In genomic region chr6:16145038-16145437, GRCh38 we compare ENCODE assay signal across 1 cellular context.
A peak's percentile ranks its signal among the peaks of the same experiment; 100 is the strongest.
TF ChIP-seq lines count a peak whose summit lies in the region.

No MANE protein-coding gene starts in this region.

TF ChIP-seq in K562, 482 proteins besides CTCF, POLR2A, EP300 and RAD21 (continued from another document):
- TF ChIP-seq ETS1 (conservative IDR thresholded peaks at IDR 0.05; ENCODE audit: control insufficient read depth, low read depth, low read length) (0 out of 2 replicates have a peak, but pooled peaks have one; percentile 53), POLR2G (IDR thresholded peaks at IDR 0.05; ENCODE audit: low read depth, low read length) (peak; percentile 46), CGGBP1 (CRISPR knock-in tag; IDR thresholded peaks at IDR 0.05) (no peak), RBFOX2 (IDR thresholded peaks at IDR 0.05; ENCODE audit: low read depth, low read length) (peak; percentile 54), ZBED1 (IDR thresholded peaks at IDR 0.05) (peak; percentile 46; the same call in 1 of the 2 replicates), BCL6 (CRISPR knock-in tag; IDR thresholded peaks at IDR 0.05) (no peak), SUPT5H (IDR thresholded peaks at IDR 0.05) (peak; percentile 41; the same call in 1 of the 2 replicates), POLR2H (tag; IDR thresholded peaks at IDR 0.05; ENCODE audit: low read depth) (no peak), ZNF24 (IDR thresholded peaks at IDR 0.05) (no peak), BCLAF1 (IDR thresholded peaks at IDR 0.05; ENCODE audit: borderline replicate concordance in 1 of 2, control insufficient read depth in 1 of 2, low read depth in 2 of 2, low read length in 1 of 2) (0 out of 4 replicates have a peak, but pooled peaks of 1 of the 2 experiments have one; percentile 54), NR2F6 (CRISPR knock-in tag; IDR thresholded peaks at IDR 0.05) (no peak), CBX5 (IDR thresholded peaks at IDR 0.05; ENCODE audit: borderline replicate concordance, low read depth) (no peak), ZKSCAN1 (IDR thresholded peaks at IDR 0.05; ENCODE audit: low read depth, low read length) (peak; percentile 92), POLR2AphosphoS5 (IDR thresholded peaks at IDR 0.05; ENCODE audit: control insufficient read depth, insufficient read depth, low read depth, low read length) (peak; percentile 33)
